Comparison of ENCODE assay signal across 1 cellular context in genomic region chr19:32895384-32895783, GRCh38.
TF ChIP-seq lines count a peak whose summit lies in the region.

No MANE protein-coding gene starts in this region.

TF ChIP-seq in GM12878, 131 proteins besides CTCF, POLR2A, EP300 and RAD21 (continued from another document and continues in another):
- TF ChIP-seq ZNF687 (IDR thresholded peaks at IDR 0.05), result no peak
- TF ChIP-seq, protein P1, sequence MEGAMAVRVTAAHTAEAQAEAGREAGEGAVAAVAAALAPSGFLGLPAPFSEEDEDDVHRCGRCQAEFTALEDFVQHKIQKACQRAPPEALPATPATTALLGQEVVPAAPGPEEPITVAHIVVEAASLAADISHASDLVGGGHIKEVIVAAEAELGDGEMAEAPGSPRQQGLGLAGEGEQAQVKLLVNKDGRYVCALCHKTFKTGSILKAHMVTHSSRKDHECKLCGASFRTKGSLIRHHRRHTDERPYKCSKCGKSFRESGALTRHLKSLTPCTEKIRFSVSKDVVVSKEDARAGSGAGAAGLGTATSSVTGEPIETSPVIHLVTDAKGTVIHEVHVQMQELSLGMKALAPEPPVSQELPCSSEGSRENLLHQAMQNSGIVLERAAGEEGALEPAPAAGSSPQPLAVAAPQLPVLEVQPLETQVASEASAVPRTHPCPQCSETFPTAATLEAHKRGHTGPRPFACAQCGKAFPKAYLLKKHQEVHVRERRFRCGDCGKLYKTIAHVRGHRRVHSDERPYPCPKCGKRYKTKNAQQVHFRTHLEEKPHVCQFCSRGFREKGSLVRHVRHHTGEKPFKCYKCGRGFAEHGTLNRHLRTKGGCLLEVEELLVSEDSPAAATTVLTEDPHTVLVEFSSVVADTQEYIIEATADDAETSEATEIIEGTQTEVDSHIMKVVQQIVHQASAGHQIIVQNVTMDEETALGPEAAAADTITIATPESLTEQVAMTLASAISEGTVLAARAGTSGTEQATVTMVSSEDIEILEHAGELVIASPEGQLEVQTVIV (IDR thresholded peaks at IDR 0.05; ENCODE audit: borderline replicate concordance, partially characterized antibody), result no peak
- TF ChIP-seq, protein P2, sequence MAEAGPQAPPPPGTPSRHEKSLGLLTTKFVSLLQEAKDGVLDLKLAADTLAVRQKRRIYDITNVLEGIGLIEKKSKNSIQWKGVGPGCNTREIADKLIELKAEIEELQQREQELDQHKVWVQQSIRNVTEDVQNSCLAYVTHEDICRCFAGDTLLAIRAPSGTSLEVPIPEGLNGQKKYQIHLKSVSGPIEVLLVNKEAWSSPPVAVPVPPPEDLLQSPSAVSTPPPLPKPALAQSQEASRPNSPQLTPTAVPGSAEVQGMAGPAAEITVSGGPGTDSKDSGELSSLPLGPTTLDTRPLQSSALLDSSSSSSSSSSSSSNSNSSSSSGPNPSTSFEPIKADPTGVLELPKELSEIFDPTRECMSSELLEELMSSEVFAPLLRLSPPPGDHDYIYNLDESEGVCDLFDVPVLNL (IDR thresholded peaks at IDR 0.05; ENCODE audit: low read depth, low read length), result no peak
- no peak for TF ChIP-seq MEF2B (IDR thresholded peaks at IDR 0.05; ENCODE audit: partially characterized antibody, poor library complexity, severe bottlenecking)
- no peak for TF ChIP-seq MXI1 (IDR thresholded peaks at IDR 0.05; ENCODE audit: low read depth, low read length)
- no peak for TF ChIP-seq HSF1 (IDR thresholded peaks at IDR 0.05; ENCODE audit: low read depth, low read length)
- TF ChIP-seq JUND (IDR thresholded peaks at IDR 0.05; ENCODE audit: low read depth, low read length), result no peak
- 0 out of 2 replicates have a peak, but pooled peaks have one; percentile 34 for TF ChIP-seq IRF4 (IDR thresholded peaks at IDR 0.05; ENCODE audit: low read depth, low read length)
- TF ChIP-seq TBL1XR1 (IDR thresholded peaks at IDR 0.05; ENCODE audit: low read depth, low read length), result no peak
- no peak for TF ChIP-seq ZNF24 (IDR thresholded peaks at IDR 0.05)
- TF ChIP-seq, protein P3, sequence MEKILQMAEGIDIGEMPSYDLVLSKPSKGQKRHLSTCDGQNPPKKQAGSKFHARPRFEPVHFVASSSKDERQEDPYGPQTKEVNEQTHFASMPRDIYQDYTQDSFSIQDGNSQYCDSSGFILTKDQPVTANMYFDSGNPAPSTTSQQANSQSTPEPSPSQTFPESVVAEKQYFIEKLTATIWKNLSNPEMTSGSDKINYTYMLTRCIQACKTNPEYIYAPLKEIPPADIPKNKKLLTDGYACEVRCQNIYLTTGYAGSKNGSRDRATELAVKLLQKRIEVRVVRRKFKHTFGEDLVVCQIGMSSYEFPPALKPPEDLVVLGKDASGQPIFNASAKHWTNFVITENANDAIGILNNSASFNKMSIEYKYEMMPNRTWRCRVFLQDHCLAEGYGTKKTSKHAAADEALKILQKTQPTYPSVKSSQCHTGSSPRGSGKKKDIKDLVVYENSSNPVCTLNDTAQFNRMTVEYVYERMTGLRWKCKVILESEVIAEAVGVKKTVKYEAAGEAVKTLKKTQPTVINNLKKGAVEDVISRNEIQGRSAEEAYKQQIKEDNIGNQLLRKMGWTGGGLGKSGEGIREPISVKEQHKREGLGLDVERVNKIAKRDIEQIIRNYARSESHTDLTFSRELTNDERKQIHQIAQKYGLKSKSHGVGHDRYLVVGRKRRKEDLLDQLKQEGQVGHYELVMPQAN (conservative IDR thresholded peaks at IDR 0.05), result no peak
- no peak for TF ChIP-seq TCF7 (IDR thresholded peaks at IDR 0.05; ENCODE audit: borderline replicate concordance)
- TF ChIP-seq IKZF2 (IDR thresholded peaks at IDR 0.05), result no peak; a peak in 1 of 4 replicates
- no peak for TF ChIP-seq CHD2 (IDR thresholded peaks at IDR 0.05; ENCODE audit: borderline replicate concordance, low read depth, low read length)
- no peak for TF ChIP-seq YY1 (IDR thresholded peaks at IDR 0.05; ENCODE audit: low read depth, low read length)
- no peak for TF ChIP-seq NR2C1 (IDR thresholded peaks at IDR 0.05)
- TF ChIP-seq NBN (IDR thresholded peaks at IDR 0.05), result no peak
- no peak for TF ChIP-seq HDAC2 (IDR thresholded peaks at IDR 0.05)
- no peak for TF ChIP-seq SRF (IDR thresholded peaks at IDR 0.05; ENCODE audit: low read depth in 2 of 2, low read length in 2 of 2)
- TF ChIP-seq RAD51 (IDR thresholded peaks at IDR 0.05), result no peak
- no peak for TF ChIP-seq PAX5 (IDR thresholded peaks at IDR 0.05; ENCODE audit: borderline replicate concordance, low read depth, low read length)
- no peak for TF ChIP-seq CREM (IDR thresholded peaks at IDR 0.05; ENCODE audit: low read depth)
- peak; percentile 67 for TF ChIP-seq JUNB (IDR thresholded peaks at IDR 0.05)
- TF ChIP-seq HDAC6 (IDR thresholded peaks at IDR 0.05; ENCODE audit: unreplicated experiment), result no peak
- no peak for TF ChIP-seq MLLT1 (IDR thresholded peaks at IDR 0.05)
- no peak for TF ChIP-seq RBBP5 (conservative IDR thresholded peaks at IDR 0.05)
- TF ChIP-seq, protein P4, sequence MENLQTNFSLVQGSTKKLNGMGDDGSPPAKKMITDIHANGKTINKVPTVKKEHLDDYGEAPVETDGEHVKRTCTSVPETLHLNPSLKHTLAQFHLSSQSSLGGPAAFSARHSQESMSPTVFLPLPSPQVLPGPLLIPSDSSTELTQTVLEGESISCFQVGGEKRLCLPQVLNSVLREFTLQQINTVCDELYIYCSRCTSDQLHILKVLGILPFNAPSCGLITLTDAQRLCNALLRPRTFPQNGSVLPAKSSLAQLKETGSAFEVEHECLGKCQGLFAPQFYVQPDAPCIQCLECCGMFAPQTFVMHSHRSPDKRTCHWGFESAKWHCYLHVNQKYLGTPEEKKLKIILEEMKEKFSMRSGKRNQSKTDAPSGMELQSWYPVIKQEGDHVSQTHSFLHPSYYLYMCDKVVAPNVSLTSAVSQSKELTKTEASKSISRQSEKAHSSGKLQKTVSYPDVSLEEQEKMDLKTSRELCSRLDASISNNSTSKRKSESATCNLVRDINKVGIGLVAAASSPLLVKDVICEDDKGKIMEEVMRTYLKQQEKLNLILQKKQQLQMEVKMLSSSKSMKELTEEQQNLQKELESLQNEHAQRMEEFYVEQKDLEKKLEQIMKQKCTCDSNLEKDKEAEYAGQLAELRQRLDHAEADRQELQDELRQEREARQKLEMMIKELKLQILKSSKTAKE (IDR thresholded peaks at IDR 0.05; ENCODE audit: low read depth, poor library complexity, severe bottlenecking), result no peak
- TF ChIP-seq TARDBP (IDR thresholded peaks at IDR 0.05; ENCODE audit: borderline replicate concordance), result no peak
- TF ChIP-seq SREBF1 (IDR thresholded peaks at IDR 0.05; ENCODE audit: low read length), result no peak
- no peak for TF ChIP-seq SUZ12 (IDR thresholded peaks at IDR 0.05; ENCODE audit: unreplicated experiment)
- no peak for TF ChIP-seq ZSCAN29 (IDR thresholded peaks at IDR 0.05)
- TF ChIP-seq ZBTB11 (CRISPR knock-in tag; IDR thresholded peaks at IDR 0.05), result no peak
- no peak for TF ChIP-seq KLF5 (IDR thresholded peaks at IDR 0.05; ENCODE audit: partially characterized antibody)
- TF ChIP-seq KDM1A (IDR thresholded peaks at IDR 0.05; ENCODE audit: borderline replicate concordance), result no peak
- peak; percentile 33; the same call in 1 of the 2 replicates for TF ChIP-seq NFIC (IDR thresholded peaks at IDR 0.05; ENCODE audit: low read depth, low read length)
- TF ChIP-seq ZNF592 (IDR thresholded peaks at IDR 0.05), result no peak
- TF ChIP-seq ESRRA (IDR thresholded peaks at IDR 0.05; ENCODE audit: low read length), result no peak
